In genomic region chr2:237465515-237466227, GRCh38 we compare ENCODE assay signal across 1 cellular context.
A peak's percentile ranks its signal among the peaks of the same experiment; 100 is the strongest.
TF ChIP-seq lines count a peak whose summit lies in the region.

No MANE protein-coding gene starts in this region.

TF ChIP-seq in IMR-90, 13 proteins besides CTCF, POLR2A, EP300 and RAD21 (continued from another document):
- peak; percentile 22; the same call in 1 of the 2 replicates for TF ChIP-seq MAZ (IDR thresholded peaks at IDR 0.05; ENCODE audit: borderline replicate concordance, low read depth, low read length)
- TF ChIP-seq FOS (IDR thresholded peaks at IDR 0.05; ENCODE audit: low read depth, low read length), result peak; percentile 94
- TF ChIP-seq RCOR1 (IDR thresholded peaks at IDR 0.05; ENCODE audit: insufficient replicate concordance, low read length), result no peak
- TF ChIP-seq MXI1 (IDR thresholded peaks at IDR 0.05; ENCODE audit: borderline replicate concordance, low read depth, low read length), result no peak
- TF ChIP-seq MAFK (IDR thresholded peaks at IDR 0.05; ENCODE audit: low read depth, low read length), result peak; percentile 34; the same call in 1 of the 2 replicates
- TF ChIP-seq USF2 (IDR thresholded peaks at IDR 0.05; ENCODE audit: low read depth, low read length), result no peak
- TF ChIP-seq, protein P1, sequence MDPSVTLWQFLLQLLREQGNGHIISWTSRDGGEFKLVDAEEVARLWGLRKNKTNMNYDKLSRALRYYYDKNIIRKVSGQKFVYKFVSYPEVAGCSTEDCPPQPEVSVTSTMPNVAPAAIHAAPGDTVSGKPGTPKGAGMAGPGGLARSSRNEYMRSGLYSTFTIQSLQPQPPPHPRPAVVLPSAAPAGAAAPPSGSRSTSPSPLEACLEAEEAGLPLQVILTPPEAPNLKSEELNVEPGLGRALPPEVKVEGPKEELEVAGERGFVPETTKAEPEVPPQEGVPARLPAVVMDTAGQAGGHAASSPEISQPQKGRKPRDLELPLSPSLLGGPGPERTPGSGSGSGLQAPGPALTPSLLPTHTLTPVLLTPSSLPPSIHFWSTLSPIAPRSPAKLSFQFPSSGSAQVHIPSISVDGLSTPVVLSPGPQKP (IDR thresholded peaks at IDR 0.05; ENCODE audit: borderline replicate concordance, low read depth, low read length), result no peak
- TF ChIP-seq NFE2L2 (IDR thresholded peaks at IDR 0.05; ENCODE audit: low read depth, low read length), result peak; percentile 76
- peak; percentile 98 for TF ChIP-seq CEBPB (IDR thresholded peaks at IDR 0.05; ENCODE audit: low read depth, low read length)
- TF ChIP-seq RFX5 (IDR thresholded peaks at IDR 0.05; ENCODE audit: low read depth, low read length), result no peak
- no peak for TF ChIP-seq CHD1 (IDR thresholded peaks at IDR 0.05; ENCODE audit: low read depth, low read length)
TF ChIP-seq in IMR-90: peak in this region for 7.
